In the genomic region with DNA sequence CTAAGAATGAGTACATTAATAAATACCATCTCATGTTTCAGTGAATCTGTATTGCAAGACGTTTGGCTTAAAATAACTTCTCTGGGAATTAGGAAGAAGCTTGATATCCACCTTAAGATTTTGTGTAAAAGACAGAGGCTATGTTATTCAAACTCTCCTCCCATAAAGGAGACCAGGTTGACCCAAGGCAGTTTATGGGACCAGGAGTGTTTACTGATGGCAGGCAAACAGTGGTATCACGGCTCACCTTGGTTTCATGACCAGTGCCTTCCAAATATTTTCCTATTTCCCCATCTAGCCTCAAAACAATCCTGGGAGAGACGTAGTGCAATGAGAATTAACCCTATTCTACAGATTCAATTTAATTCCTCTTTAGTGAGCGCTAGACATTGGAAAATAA, we compare ENCODE assay signal across 8 cellular contexts.
"Had no signal": no experiment of that assay in that cellular context is flagged by ENCODE, and none has a peak within 500 bp of the region (broad histone marks: within the 10 kb centered on the region; RNA-seq: fewer than 3 reads in every experiment).

No MANE protein-coding gene starts in this region.

- H3K9ac ChIP-seq: GM23248 had no signal

- H3K27ac ChIP-seq: GM23248, HL-60 had no signal

- ATAC-seq: HCT116, HepG2 had no signal

- DNase-seq: GM23248, GOT3, H7, HFFc6 had no signal

- H3K4me3 ChIP-seq: GM23248, HAP-1 had no signal

- H3K36me3 ChIP-seq: HAP-1 had no signal

- H3K4me1 ChIP-seq: HAP-1 had no signal

- H3K9me3 ChIP-seq: HAP-1 had no signal

- H2AFZ ChIP-seq: GM23248 had no signal
